8 cellular contexts compared by ENCODE assay signal in the genomic region with DNA sequence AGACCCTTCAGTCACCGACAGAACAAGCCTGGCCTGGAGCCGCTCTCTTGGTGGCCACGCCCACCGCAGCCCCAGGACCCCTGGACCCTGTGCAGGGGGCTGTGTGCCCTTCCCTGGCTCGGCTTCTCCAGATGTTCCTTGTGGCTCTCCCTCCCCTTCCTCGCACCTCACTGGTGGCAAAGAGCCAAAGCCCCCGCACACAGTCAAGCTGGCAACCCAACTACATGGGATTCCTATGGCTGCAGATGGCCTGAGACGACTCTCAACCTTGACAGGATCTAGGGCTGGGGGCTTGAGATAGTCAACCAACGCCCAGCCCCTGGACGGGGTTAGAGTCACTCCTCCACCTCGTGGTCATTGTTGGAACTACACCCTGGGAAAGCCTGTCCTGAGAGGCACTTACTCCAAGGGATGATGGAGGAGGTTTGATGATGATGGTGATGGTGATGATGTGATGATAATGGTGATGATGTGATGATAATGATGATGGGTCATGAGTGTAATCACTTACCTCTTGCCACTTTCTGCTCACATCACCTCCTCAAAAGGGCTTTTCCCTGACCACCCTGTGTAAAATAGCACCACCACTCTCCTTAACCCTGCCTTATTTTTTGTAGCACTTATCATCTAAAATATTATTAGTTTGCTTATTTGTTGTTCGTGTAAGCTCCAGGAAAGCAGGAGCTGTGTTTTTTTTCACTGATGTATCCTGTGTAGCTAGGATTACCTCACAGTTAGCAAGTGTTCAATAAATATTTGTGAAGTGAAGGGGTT.
A peak's percentile ranks its signal among the peaks of the same experiment; 100 is the strongest.
DNase-seq lines count a peak whose midpoint lies in the region; ATAC-seq and TF ChIP-seq lines count a peak whose summit lies in the region.

No MANE protein-coding gene starts in this region.

- no peaks in the 10 kb centered on the region for H3K36me3 Mint-ChIP-seq in activated CD4-positive, alpha-beta T cell treated with anti-CD3 and anti-CD28 coated beads for 36 hours (ENCODE audit: low read depth)

- peak; percentile 52 for TF ChIP-seq CTCF in lung (IDR thresholded peaks at IDR 0.05; ENCODE audit: control extremely low read depth, extremely low read depth)

- H3K4me1 ChIP-seq in lung (ENCODE audit: control insufficient read depth in 2 of 2, insufficient read depth in 2 of 2, low read length in 2 of 2): peaks cover 0 to 4% of the 10 kb centered on the region in 2 donors

- peak; percentile 36 for DNase-seq in NK-92 treated with Interleukin-12 subunit alpha and Interleukin-12 subunit beta, amount 100 ng/mL, for 24 hours (lab: John Stamatoyannopoulos, UW)
- no peak for DNase-seq in NK-92 (lab: John Stamatoyannopoulos, UW; ENCODE audit: unreplicated experiment)
- DNase-seq in NCI-H1694 (lab: John Stamatoyannopoulos, UW): peak; percentile 81
- peak; percentile 79 for DNase-seq in activated CD4-positive, alpha-beta T cell treated with anti-CD3 and anti-CD28 coated beads for 36 hours
- DNase-seq in dermis microvascular lymphatic vessel endothelial cell (ENCODE audit: low read depth in 2 of 2): peak; percentile 15 to 45
- peak; percentile 73 for DNase-seq in lung (ENCODE audit: low spot score)
- DNase-seq in stimulated activated CD8-positive, alpha-beta memory T cell treated with anti-CD3 and anti-CD28 coated beads, Interleukin-7, amount 100 ng/mL, for 24 hours (ENCODE audit: low read depth): peak; percentile 41

- no peaks in the 10 kb centered on the region for H3K9me3 Mint-ChIP-seq in activated CD4-positive, alpha-beta T cell treated with anti-CD3 and anti-CD28 coated beads for 36 hours (ENCODE audit: low read depth)

- H3K27ac Mint-ChIP-seq in activated CD4-positive, alpha-beta T cell treated with anti-CD3 and anti-CD28 coated beads for 36 hours: no peak overlapping the region

- ATAC-seq in activated CD4-positive, alpha-beta T cell treated with anti-CD3 and anti-CD28 coated beads for 36 hours: no peak
- ATAC-seq in lung (ENCODE audit: insufficient read depth, low FRiP score) (no peak), GM19467 (IDR thresholded peaks at IDR 0.05; ENCODE audit: unreplicated experiment) (no peak)

- H3K27me3 Mint-ChIP-seq in activated CD4-positive, alpha-beta T cell treated with anti-CD3 and anti-CD28 coated beads for 36 hours: peaks cover 36% of the 10 kb centered on the region

- CTCF ChIA-PET in activated CD4-positive, alpha-beta T cell treated with anti-CD3 and anti-CD28 coated beads for 36 hours (lab: Charles Lee): interaction anchor here (0.6 to 1.7 kb wide), 9 partner anchors 10 to 594 kb away, joined by 3 to 6 read pairs (median 4); no protein-coding TSS in a partner anchor

- H3K36me3 ChIP-seq in lung (ENCODE audit: control insufficient read depth in 2 of 2, insufficient read depth in 2 of 2, low read length in 2 of 2): no peaks in the 10 kb centered on the region

- peaks cover 3% of the 10 kb centered on the region for H3K4me1 Mint-ChIP-seq in activated CD4-positive, alpha-beta T cell treated with anti-CD3 and anti-CD28 coated beads for 36 hours

- peaks cover 0 to 8% of the 10 kb centered on the region in 2 donors for H3K9me3 ChIP-seq in lung (ENCODE audit: control insufficient read depth in 2 of 2, insufficient read depth in 1 of 2, low read length in 1 of 2)

- POLR2A ChIA-PET in activated CD4-positive, alpha-beta T cell treated with anti-CD3 and anti-CD28 coated beads for 36 hours (lab: Charles Lee): no interaction called here

- no peak overlapping the region for H3K27ac ChIP-seq in lung (ENCODE audit: low read depth in 1 of 2, low read length in 1 of 2)

- intact Hi-C loops in activated CD4-positive, alpha-beta T cell treated with anti-CD3 and anti-CD28 coated beads for 36 hours (cut with DNase I, micrococcal nuclease): loop anchor here (1.0 to 5.0 kb wide), 7 partner anchors 326 to 960 kb away; no protein-coding TSS in a partner anchor

- no peaks in the 10 kb centered on the region for H3K27me3 ChIP-seq in lung (ENCODE audit: control insufficient read depth, insufficient read depth)

- H3K4me3 ChIP-seq in lung: no peak overlapping the region

- WGBS in lung, 2 donors: 8 to 9% methylated on average over 12 of the region's 12 CpGs

- no peak overlapping the region for H3K4me3 Mint-ChIP-seq in activated CD4-positive, alpha-beta T cell treated with anti-CD3 and anti-CD28 coated beads for 36 hours
